ENCODE assay signal across 15 cellular contexts in genomic region chr1:186409091-186409490, GRCh38. TPM values are rescaled to one million over a fixed set of nuclear protein-coding genes. Genes with fewer than 3 reads are reported as not detected.
A peak's percentile ranks its signal among the peaks of the same experiment; 100 is the strongest.
DNase-seq lines count a peak whose midpoint lies in the region; ATAC-seq, FAIRE-seq and TF ChIP-seq lines count a peak whose summit lies in the region.
"Had no signal": no experiment of that assay in that cellular context is flagged by ENCODE, and none has a peak within 500 bp of the region (broad histone marks: within the 10 kb centered on the region; RNA-seq: fewer than 3 reads in every experiment).

No MANE protein-coding gene starts in this region.

- no peaks in the 10 kb centered on the region for H3K27me3 ChIP-seq in PC-9 (ENCODE audit: insufficient read depth, low read depth)
- H3K27me3 ChIP-seq: pancreas, tibial nerve had no signal

- peak; percentile 53 for FAIRE-seq in D721Med (lab: Jason Lieb, UNC)

- H2AFZ ChIP-seq in PC-9: no peak overlapping the region

- CTCF ChIA-PET in PC-9 (lab: Charles Lee): no interaction called here

- no peaks in the 10 kb centered on the region for H4K20me1 ChIP-seq in PC-9 (ENCODE audit: insufficient read depth)

- ATAC-seq in GM19395 (IDR thresholded peaks at IDR 0.05; ENCODE audit: unreplicated experiment) (peak; percentile 85), HG02678 (IDR thresholded peaks at IDR 0.05; ENCODE audit: unreplicated experiment) (peak; percentile 91), HG03521 (IDR thresholded peaks at IDR 0.05; ENCODE audit: unreplicated experiment) (peak; percentile 67)
- ATAC-seq: pancreas had no signal

- H3K4me2 ChIP-seq in PC-9: no peak overlapping the region

- no peak for DNase-seq in D721Med (ENCODE audit: insufficient read length, low spot score)
- DNase-seq in amniotic stem cell (lab: John Stamatoyannopoulos, UW): no peak
- DNase-seq in PC-9: no peak
- DNase-seq in NOMO-1 treated with dmso at 0.1 percent for 144 hours (lab: John Stamatoyannopoulos, UW; ENCODE audit: unreplicated experiment): no peak
- no peak for DNase-seq in stimulated activated CD4-positive, alpha-beta T cell treated with anti-CD3 and anti-CD28 coated beads, Interleukin-12 subunit alpha, Interleukin-12 subunit beta, amount 100 ng/mL, for 4 hours
- DNase-seq: activated CD4-positive, alpha-beta memory T cell treated with anti-CD3 and anti-CD28 coated beads for 36 hours; NCI-H1417; pancreas; T1000 had no signal

- H3F3A ChIP-seq in PC-9 (ENCODE audit: insufficient read depth, low read depth): no peaks in the 10 kb centered on the region

- POLR2A ChIA-PET in PC-9 (lab: Charles Lee; ENCODE audit: unreplicated experiment): no interaction called here

- no peak for TF ChIP-seq CTCF in D721Med (IDR thresholded peaks at IDR 0.05; ENCODE audit: insufficient read depth, missing control alignments)
- no peak for TF ChIP-seq CTCF in PC-9 (conservative IDR thresholded peaks at IDR 0.05)

- no peak overlapping the region for H3K27ac ChIP-seq in PC-9
- H3K27ac ChIP-seq: pancreas, tibial nerve had no signal

- no peaks in the 10 kb centered on the region for H3K9me2 ChIP-seq in PC-9 (ENCODE audit: insufficient read depth)

- no peak overlapping the region for H3K4me3 ChIP-seq in PC-9
- H3K4me3 ChIP-seq: pancreas, tibial nerve had no signal

- intact Hi-C loops in PC-9 (cut with micrococcal nuclease; ENCODE audit: unreplicated experiment): loop anchor here (10.0 kb wide), 1 partner anchor 276 kb away; the partner anchor contains the start of gene PTGS2

- no peaks in the 10 kb centered on the region for H3K9me3 ChIP-seq in PC-9 (ENCODE audit: insufficient read depth, low read depth)
- H3K9me3 ChIP-seq: pancreas, tibial nerve had no signal

- peaks cover 27% of the 10 kb centered on the region for H3K36me3 ChIP-seq in PC-9 (ENCODE audit: low read depth)

- no TSS peak for BruUV-seq in PC-9 (replicated peaks; lab: Mats Ljungman, UMichigan)

- H3K4me1 ChIP-seq in PC-9 (replicated peaks; ENCODE audit: insufficient read depth): no peaks in the 10 kb centered on the region
- H3K4me1 ChIP-seq: pancreas, tibial nerve had no signal

- no peaks in the 10 kb centered on the region for H3K79me2 ChIP-seq in PC-9 (ENCODE audit: low read depth)

RNA-seq across cellular contexts. Expression of gene ODR4, which starts 33.5 kb away (rescaled TPM):
- total RNA-seq in PC-9 (2021): 13.7 and 19.6 TPM in 2 replicates

RNA-seq across cellular contexts. Expression of gene TPR, which starts 34.0 kb away (rescaled TPM):
- 104 and 123 TPM in 2 replicates for total RNA-seq in PC-9 (2021)

RNA-seq across cellular contexts. Expression of gene PDC, which starts 51.8 kb away (rescaled TPM):
- total RNA-seq in PC-9 (2021): not detected in 2 replicates
- total RNA-seq: activated CD4-positive, alpha-beta memory T cell treated with anti-CD3 and anti-CD28 coated beads for 36 hours; mononuclear cell; NCI-H460; pancreas; tibial nerve had no signal
